21 cellular contexts compared by ENCODE assay signal in genomic region chr11:44878696-44879095, GRCh38.
"Had no signal": no experiment of that assay in that cellular context is flagged by ENCODE, and none has a peak within 500 bp of the region (broad histone marks: within the 10 kb centered on the region; RNA-seq: fewer than 3 reads in every experiment).

No MANE protein-coding gene starts in this region.

- DNase-seq: activated CD4-positive, alpha-beta T cell treated with anti-CD3 and anti-CD28 coated beads for 4 hours; activated CD4-positive, alpha-beta T cell treated with anti-CD3 and anti-CD28 coated beads, Interleukin-2, amount 50 U/mL, for 4 hours; activated CD8-positive, alpha-beta memory T cell treated with anti-CD3 and anti-CD28 coated beads for 24 hours; activated effector memory CD4-positive, alpha-beta T cell treated with Interleukin-2 at 50 U/mL for 16 hours; activated naive CD4-positive, alpha-beta T cell treated with Interleukin-2 at 50 U/mL for 16 hours; anterior cingulate cortex; effector CD4-positive, alpha-beta T cell; foreskin keratinocyte; heart right ventricle; islet precursor cell; left ventricle myocardium inferior; mucosa of descending colon; pancreas; sigmoid colon; small intestine; stimulated activated CD4-positive, alpha-beta T cell treated with anti-CD3 and anti-CD28 coated beads, Interleukin-1b, Interleukin-23, amount 100 ng/mL, for 48 hours; stimulated activated CD4-positive, alpha-beta T cell treated with anti-CD3 and anti-CD28 coated beads, Interleukin-4, amount 100 ng/mL, for 4 hours; stimulated activated CD8-positive, alpha-beta memory T cell treated with anti-CD3 and anti-CD28 coated beads, Interleukin-4, amount 100 ng/mL, for 48 hours; stimulated activated naive CD8-positive, alpha-beta T cell treated with anti-CD3 and anti-CD28 coated beads, Interleukin-15, amount 100 ng/mL, for 72 hours; T-helper 1 cell; upper lobe of right lung had no signal
